ENCODE assay signal across 16 cellular contexts in the genomic region with DNA sequence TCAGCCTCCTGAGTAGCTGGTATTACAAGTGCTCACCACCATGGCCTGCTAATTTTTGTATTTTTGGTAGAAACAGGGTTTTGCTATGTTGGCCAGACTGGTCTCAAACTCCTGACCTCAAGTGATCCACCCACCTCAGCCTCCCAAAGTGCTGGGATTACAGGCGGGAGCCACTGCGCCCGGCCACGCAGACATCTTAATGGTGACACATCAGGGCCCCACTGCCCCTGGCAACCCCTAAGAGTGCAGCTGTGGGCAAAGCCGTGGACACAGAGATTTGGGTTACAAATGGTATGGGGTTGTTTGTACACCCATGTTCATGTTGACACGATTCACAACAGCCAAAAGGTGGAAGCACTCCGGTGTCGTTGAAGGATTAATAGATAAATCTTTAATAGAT. TPM values are rescaled to one million over a fixed set of nuclear protein-coding genes. Genes with fewer than 3 reads are reported as not detected.
A peak's percentile ranks its signal among the peaks of the same experiment; 100 is the strongest.
DNase-seq lines count a peak whose midpoint lies in the region; ATAC-seq and TF ChIP-seq lines count a peak whose summit lies in the region.
"Had no signal": no experiment of that assay in that cellular context is flagged by ENCODE, and none has a peak within 500 bp of the region (broad histone marks: within the 10 kb centered on the region; RNA-seq: fewer than 3 reads in every experiment).

No MANE protein-coding gene starts in this region.

- TF ChIP-seq CTCF in esophagus squamous epithelium (IDR thresholded peaks at IDR 0.05) = no peak
- TF ChIP-seq CTCF in GM13977 (IDR thresholded peaks at IDR 0.05; ENCODE audit: extremely low read depth, insufficient read depth, missing control alignments) = no peak

- ATAC-seq in T-helper 17 cell (no peak), GM18867 (IDR thresholded peaks at IDR 0.05; ENCODE audit: unreplicated experiment) (no peak), aorta (ENCODE audit: low FRiP score) (no peak)
- ATAC-seq: K562 had no signal

- H3K27ac ChIP-seq in esophagus squamous epithelium (peak overlapping the region; percentile 78 to 96 (median 94)), subcutaneous abdominal adipose tissue (ENCODE audit: low read depth, low read length) (peak overlapping the region; percentile 95), aorta (ENCODE audit: low read depth in 1 of 2, low read length in 2 of 2) (no peak overlapping the region)
- H3K27ac ChIP-seq: SJSA1 had no signal

- intact Hi-C loops in activated CD4-positive, alpha-beta T cell treated with anti-CD3 and anti-CD28 coated beads, Interleukin-2, amount 10 ng/mL, durations not matched to agents 24 days and 14 days (cut with micrococcal nuclease) = no loop called here
- intact Hi-C loops in esophagus squamous epithelium (cut with DNase I) = loop anchor here (10.0 kb wide), 1 partner anchor 68 kb away; no protein-coding TSS in a partner anchor
- intact Hi-C loops in aorta (cut with DNase I) = no loop called here

- no peak for TF ChIP-seq POLR2A in esophagus squamous epithelium (IDR thresholded peaks at IDR 0.05)

- DNase-seq in activated CD4-positive, alpha-beta T cell treated with anti-CD3 and anti-CD28 coated beads, Interleukin-2, amount 10 ng/mL, durations not matched to agents 24 days and 14 days = no peak
- DNase-seq in activated CD4-positive, alpha-beta T cell treated with anti-CD3 and anti-CD28 coated beads for 4 hours = no peak
- DNase-seq in T-helper 17 cell = no peak
- no peak for DNase-seq in esophagus squamous epithelium (lab: John Stamatoyannopoulos, UW)
- DNase-seq in GM13977 (ENCODE audit: low spot score) = no peak
- DNase-seq in aorta = no peak
- DNase-seq: 8988T; CD8-positive, alpha-beta memory T cell; cerebellar nuclear complex; mesendoderm; NCI-H1105; stimulated activated CD4-positive, alpha-beta T cell treated with anti-CD3 and anti-CD28 coated beads, Interleukin-4, amount 100 ng/mL, for 24 hours had no signal

- H3K27me3 ChIP-seq in esophagus squamous epithelium (no peaks in the 10 kb centered on the region), subcutaneous abdominal adipose tissue (ENCODE audit: control insufficient read depth in 5 of 5, insufficient read depth in 4 of 5, low read length in 5 of 5) (no peaks in the 10 kb centered on the region), aorta (ENCODE audit: control insufficient read depth in 1 of 2, insufficient read depth in 2 of 2, low read length in 1 of 2) (no peaks in the 10 kb centered on the region)
- H3K27me3 ChIP-seq: SJSA1 had no signal

- H3K4me3 ChIP-seq in esophagus squamous epithelium (no peak overlapping the region), subcutaneous abdominal adipose tissue (ENCODE audit: low read depth in 1 of 5, low read length in 5 of 5) (no peak overlapping the region), aorta (ENCODE audit: low read length in 2 of 2) (no peak overlapping the region)
- H3K4me3 ChIP-seq: K562, SJSA1 had no signal

- H3K36me3 ChIP-seq in esophagus squamous epithelium = peaks cover 11 to 97% (median 28%) of the 10 kb centered on the region in 3 donors
- H3K36me3 ChIP-seq in subcutaneous abdominal adipose tissue (ENCODE audit: control insufficient read depth in 5 of 5, insufficient read depth in 5 of 5, low read length in 5 of 5) = peaks cover 14 to 94% (median 68%) of the 10 kb centered on the region in 5 donors
- peaks cover 3 to 7% of the 10 kb centered on the region in 2 donors for H3K36me3 ChIP-seq in aorta (ENCODE audit: control insufficient read depth in 1 of 2, insufficient read depth in 2 of 2, low read length in 1 of 2)

- no peak overlapping the region for H3K27ac Mint-ChIP-seq in activated CD4-positive, alpha-beta T cell treated with anti-CD3 and anti-CD28 coated beads, Interleukin-2, amount 10 ng/mL, durations not matched to agents 24 days and 14 days
- H3K27ac Mint-ChIP-seq in T-helper 17 cell = peak overlapping the region; percentile 93

- H3K9ac ChIP-seq in subcutaneous abdominal adipose tissue (ENCODE audit: low read length in 5 of 5) = peak overlapping the region in 3 of 5 donors; percentile 28 to 38 (median 38)

- in situ Hi-C loops in GM13977 (cut with MboI; ENCODE audit: low pct_unique_long_range_greater_than_20kb, low sequenced_read_pairs, unreplicated experiment) = no loop called here

- H3K4me1 ChIP-seq in esophagus squamous epithelium (peaks cover 37 to 72% (median 40%) of the 10 kb centered on the region in 3 donors), subcutaneous abdominal adipose tissue (ENCODE audit: control insufficient read depth in 5 of 5, insufficient read depth in 5 of 5, low read length in 5 of 5) (peaks cover 7 to 56% (median 42%) of the 10 kb centered on the region in 5 donors), aorta (ENCODE audit: control insufficient read depth in 1 of 2, insufficient read depth in 2 of 2, low read length in 2 of 2) (no peaks in the 10 kb centered on the region)

- H3K36me3 Mint-ChIP-seq in activated CD4-positive, alpha-beta T cell treated with anti-CD3 and anti-CD28 coated beads, Interleukin-2, amount 10 ng/mL, durations not matched to agents 24 days and 14 days (ENCODE audit: low read depth) = peaks cover 54% of the 10 kb centered on the region
- H3K36me3 Mint-ChIP-seq in T-helper 17 cell (ENCODE audit: low read depth) = peaks cover 2% of the 10 kb centered on the region

- no peaks in the 10 kb centered on the region for H3K9me3 Mint-ChIP-seq in activated CD4-positive, alpha-beta T cell treated with anti-CD3 and anti-CD28 coated beads, Interleukin-2, amount 10 ng/mL, durations not matched to agents 24 days and 14 days
- H3K9me3 Mint-ChIP-seq: CD8-positive, alpha-beta memory T cell had no signal

- peak overlapping the region; percentile 48 for H3K4me3 Mint-ChIP-seq in activated CD4-positive, alpha-beta T cell treated with anti-CD3 and anti-CD28 coated beads, Interleukin-2, amount 10 ng/mL, durations not matched to agents 24 days and 14 days
- H3K4me3 Mint-ChIP-seq in T-helper 17 cell = no peak overlapping the region
- H3K4me3 Mint-ChIP-seq: CD8-positive, alpha-beta memory T cell had no signal

- peaks cover 24% of the 10 kb centered on the region for H3K4me1 Mint-ChIP-seq in activated CD4-positive, alpha-beta T cell treated with anti-CD3 and anti-CD28 coated beads, Interleukin-2, amount 10 ng/mL, durations not matched to agents 24 days and 14 days
- peaks cover 19% of the 10 kb centered on the region for H3K4me1 Mint-ChIP-seq in T-helper 17 cell

- no peaks in the 10 kb centered on the region for H3K27me3 Mint-ChIP-seq in activated CD4-positive, alpha-beta T cell treated with anti-CD3 and anti-CD28 coated beads, Interleukin-2, amount 10 ng/mL, durations not matched to agents 24 days and 14 days
- no peaks in the 10 kb centered on the region for H3K27me3 Mint-ChIP-seq in T-helper 17 cell
- H3K27me3 Mint-ChIP-seq: CD8-positive, alpha-beta memory T cell had no signal

- H3K9me3 ChIP-seq in T-helper 17 cell (ENCODE audit: control insufficient read depth, low read length, poor library complexity, severe bottlenecking) (no peaks in the 10 kb centered on the region), esophagus squamous epithelium (no peaks in the 10 kb centered on the region), subcutaneous abdominal adipose tissue (ENCODE audit: control insufficient read depth in 5 of 5, low read length in 5 of 5) (no peaks in the 10 kb centered on the region), aorta (ENCODE audit: control insufficient read depth, low read length) (no peaks in the 10 kb centered on the region)
- H3K9me3 ChIP-seq: SJSA1 had no signal

- 79 to 91% methylated on average over 4 to 8 of the region's 8 CpGs for WGBS in esophagus squamous epithelium, 2 donors
- 91 to 93% methylated on average over 8 of the region's 8 CpGs for WGBS in aorta, 2 donors

RNA-seq across cellular contexts. Expression of a gene that starts 29.8 kb away (rescaled TPM):
- 8.5 and 9.9 TPM in 2 replicates for total RNA-seq in activated CD4-positive, alpha-beta T cell treated with anti-CD3 and anti-CD28 coated beads, Interleukin-2, amount 10 ng/mL, durations not matched to agents 24 days and 14 days
- total RNA-seq in T-helper 17 cell (10 to 100 TPM; 17.9 to 18.7 TPM), esophagus squamous epithelium (10 to 100 TPM; 43.0 to 65.6 (median 61.1) TPM), aorta (10 to 100 TPM; 56.2 to 81.1 TPM)
- polyA plus RNA-seq in aorta = 10 to 100 TPM; 54.1 to 69.1 TPM

RNA-seq across cellular contexts. Expression of a gene that starts 46.8 kb away (rescaled TPM):
- total RNA-seq in activated CD4-positive, alpha-beta T cell treated with anti-CD3 and anti-CD28 coated beads, Interleukin-2, amount 10 ng/mL, durations not matched to agents 24 days and 14 days = 14.4 and 16.4 TPM in 2 replicates
- total RNA-seq in T-helper 17 cell = 10 to 100 TPM; 41.7 to 60.3 TPM
- total RNA-seq in esophagus squamous epithelium = 10 to 100 TPM; 18.3 to 48.1 (median 33.6) TPM
- 10 to 100 TPM; 37.8 to 45.2 TPM for total RNA-seq in aorta
- polyA plus RNA-seq in aorta = 100 to 1,000 TPM in 1 of 2 donors, 10 to 100 TPM in 1; 30.3 to 128 TPM

RNA-seq across cellular contexts. Expression of a gene that starts 58.5 kb away (rescaled TPM):
- 0.09 and 0.12 TPM in 2 replicates for total RNA-seq in activated CD4-positive, alpha-beta T cell treated with anti-CD3 and anti-CD28 coated beads, Interleukin-2, amount 10 ng/mL, durations not matched to agents 24 days and 14 days
- total RNA-seq in T-helper 17 cell (under 1 TPM in 1 of 2 donors, not detected in 1; 0.47 TPM), esophagus squamous epithelium (1 to 10 TPM in 3 of 4 donors, under 1 TPM in 1; 0.57 to 1.9 (median 1.6) TPM), aorta (1 to 10 TPM; 1.2 to 2.7 TPM)
- 1 to 10 TPM in 1 of 2 donors, under 1 TPM in 1; 0.56 to 3.0 TPM for polyA plus RNA-seq in aorta

Comparison
In these comparisons a context has a peak if more than half of its experiments do, and no peak if none do; other contexts are left out.
1. H3K27ac ChIP-seq: peak in esophagus squamous epithelium (4 of 4) and subcutaneous abdominal adipose tissue (single experiment); none in aorta (0 of 2).